Comparison of ENCODE assay signal across 15 cellular contexts in genomic region chr22:20412474-20413216, GRCh38.
"Had no signal": no experiment of that assay in that cellular context is flagged by ENCODE, and none has a peak within 500 bp of the region (broad histone marks: within the 10 kb centered on the region; RNA-seq: fewer than 3 reads in every experiment).

No MANE protein-coding gene starts in this region.

- H3K9me3 ChIP-seq: right atrium auricular region, transverse colon had no signal

- H3K9me3 Mint-ChIP-seq: activated T-cell treated with anti-CD3 and anti-CD28 coated beads, Interleukin-2, amount 50 U/mL, for 24 hours; central memory CD8-positive, alpha-beta T cell; dendritic cell treated with granulocyte-macrophage colony-stimulating factor and Interleukin-4, amounts not matched to agents 40 ng/mL and 50 ng/mL, for 4 days; effector memory CD8-positive, alpha-beta T cell; stimulated activated memory B cell treated with anti-CD40 and anti-IgM and Interleukin-4, amounts not matched to agents 10 μg/mL and 1 μg/mL and 100 μg/mL, for 72 hours; T-helper 2 cell treated with Interferon-gamma antibody and Interleukin-4, amounts not matched to agents 5 μg/mL and 100 μg/mL, for 36 hours had no signal

- H3K27ac Mint-ChIP-seq: activated CD8-positive, alpha-beta memory T cell treated with anti-CD3 and anti-CD28 coated beads, Interleukin-2, amount 10 ng/mL, durations not matched to agents 7 days and 5 days; activated T-cell treated with anti-CD3 and anti-CD28 coated beads, Interleukin-2, amount 50 U/mL, for 24 hours; dendritic cell treated with granulocyte-macrophage colony-stimulating factor and Interleukin-4, amounts not matched to agents 40 ng/mL and 50 ng/mL, for 4 days; stimulated activated memory B cell treated with anti-CD40 and anti-IgM and Interleukin-4, amounts not matched to agents 10 μg/mL and 1 μg/mL and 100 μg/mL, for 72 hours; T-helper 2 cell treated with Interferon-gamma antibody and Interleukin-4, amounts not matched to agents 5 μg/mL and 100 μg/mL, for 36 hours had no signal

- H3K4me3 Mint-ChIP-seq: activated CD8-positive, alpha-beta memory T cell treated with anti-CD3 and anti-CD28 coated beads, Interleukin-2, amount 10 ng/mL, durations not matched to agents 7 days and 5 days; activated T-cell treated with anti-CD3 and anti-CD28 coated beads, Interleukin-2, amount 50 U/mL, for 24 hours; central memory CD8-positive, alpha-beta T cell; dendritic cell treated with granulocyte-macrophage colony-stimulating factor and Interleukin-4, amounts not matched to agents 40 ng/mL and 50 ng/mL, for 4 days; effector memory CD8-positive, alpha-beta T cell; stimulated activated memory B cell treated with anti-CD40 and anti-IgM and Interleukin-4, amounts not matched to agents 10 μg/mL and 1 μg/mL and 100 μg/mL, for 72 hours; T-helper 2 cell treated with Interferon-gamma antibody and Interleukin-4, amounts not matched to agents 5 μg/mL and 100 μg/mL, for 36 hours had no signal

- H3K4me1 ChIP-seq: right atrium auricular region, transverse colon had no signal

- H3K4me1 Mint-ChIP-seq: activated CD8-positive, alpha-beta memory T cell treated with anti-CD3 and anti-CD28 coated beads, Interleukin-2, amount 10 ng/mL, durations not matched to agents 7 days and 5 days; central memory CD8-positive, alpha-beta T cell had no signal

- H3K27me3 ChIP-seq: hepatocyte, right atrium auricular region, transverse colon had no signal

- H3K27me3 Mint-ChIP-seq: activated T-cell treated with anti-CD3 and anti-CD28 coated beads, Interleukin-2, amount 50 U/mL, for 24 hours; central memory CD8-positive, alpha-beta T cell; effector memory CD8-positive, alpha-beta T cell; stimulated activated memory B cell treated with anti-CD40 and anti-IgM and Interleukin-4, amounts not matched to agents 10 μg/mL and 1 μg/mL and 100 μg/mL, for 72 hours had no signal

- H3K4me3 ChIP-seq: hepatocyte, right atrium auricular region, smooth muscle cell, transverse colon had no signal

- H3K36me3 Mint-ChIP-seq: activated CD8-positive, alpha-beta memory T cell treated with anti-CD3 and anti-CD28 coated beads, Interleukin-2, amount 10 ng/mL, durations not matched to agents 7 days and 5 days; stimulated activated memory B cell treated with anti-CD40 and anti-IgM and Interleukin-4, amounts not matched to agents 10 μg/mL and 1 μg/mL and 100 μg/mL, for 72 hours had no signal

- H3K36me3 ChIP-seq: right atrium auricular region, transverse colon had no signal

- ATAC-seq: activated CD8-positive, alpha-beta memory T cell treated with anti-CD3 and anti-CD28 coated beads, Interleukin-2, amount 10 ng/mL, durations not matched to agents 7 days and 5 days; effector memory CD8-positive, alpha-beta T cell; stimulated activated memory B cell treated with anti-CD40 and anti-IgM and Interleukin-4, amounts not matched to agents 10 μg/mL and 1 μg/mL and 100 μg/mL, for 72 hours had no signal

- H3K27ac ChIP-seq: hepatocyte, right atrium auricular region, transverse colon had no signal

- DNase-seq: activated CD4-positive, alpha-beta T cell treated with anti-CD3 and anti-CD28 coated beads for 1 hour; activated CD4-positive, alpha-beta T cell treated with anti-CD3 and anti-CD28 coated beads, Interleukin-2, amount 50 U/mL, for 48 hours; activated CD8-positive, alpha-beta memory T cell treated with anti-CD3 and anti-CD28 coated beads, Interleukin-2, amount 10 ng/mL, durations not matched to agents 7 days and 5 days; activated gamma-delta T cell treated with Interleukin-2 at 50 U/mL for 16 hours; activated T-cell treated with anti-CD3 and anti-CD28 coated beads, Interleukin-2, amount 50 U/mL, for 24 hours; effector memory CD8-positive, alpha-beta T cell; midbrain; transverse colon had no signal
